12 cellular contexts compared by ENCODE assay signal in genomic region chr1:198121058-198121829, GRCh38. TPM values are rescaled to one million over a fixed set of nuclear protein-coding genes. Genes with fewer than 3 reads are reported as not detected.
A peak's percentile ranks its signal among the peaks of the same experiment; 100 is the strongest.
DNase-seq lines count a peak whose midpoint lies in the region; ATAC-seq lines count a peak whose summit lies in the region.
"Had no signal": no experiment of that assay in that cellular context is flagged by ENCODE, and none has a peak within 500 bp of the region (broad histone marks: within the 10 kb centered on the region; RNA-seq: fewer than 3 reads in every experiment).

No MANE protein-coding gene starts in this region.

- CTCF ChIA-PET in activated CD4-positive, alpha-beta T cell treated with anti-CD3 and anti-CD28 coated beads, Interleukin-2, amount 10 ng/mL, durations not matched to agents 7 days and 5 days (lab: Charles Lee): no interaction called here

- H3K36me3 ChIP-seq in effector memory CD4-positive, alpha-beta T cell (ENCODE audit: control insufficient read depth, insufficient read depth, low read length): no peaks in the 10 kb centered on the region

- no peak overlapping the region for H3K4me3 Mint-ChIP-seq in T-helper 17 cell
- H3K4me3 Mint-ChIP-seq in activated CD4-positive, alpha-beta T cell treated with anti-CD3 and anti-CD28 coated beads, Interleukin-2, amount 10 ng/mL, durations not matched to agents 7 days and 5 days: no peak overlapping the region

- POLR2A ChIA-PET in activated CD4-positive, alpha-beta T cell treated with anti-CD3 and anti-CD28 coated beads, Interleukin-2, amount 10 ng/mL, durations not matched to agents 7 days and 5 days (lab: Charles Lee): no interaction called here

- H3K36me3 Mint-ChIP-seq in T-helper 17 cell (ENCODE audit: low read depth): peaks cover 2% of the 10 kb centered on the region
- H3K36me3 Mint-ChIP-seq in activated CD4-positive, alpha-beta T cell treated with anti-CD3 and anti-CD28 coated beads, Interleukin-2, amount 10 ng/mL, durations not matched to agents 7 days and 5 days (ENCODE audit: low read depth): no peaks in the 10 kb centered on the region

- H3K27me3 ChIP-seq in effector memory CD4-positive, alpha-beta T cell (replicated peaks; ENCODE audit: control insufficient read depth, insufficient read depth, low read length, poor library complexity, severe bottlenecking): no peaks in the 10 kb centered on the region

- H3K27ac Mint-ChIP-seq in T-helper 17 cell: no peak overlapping the region
- no peak overlapping the region for H3K27ac Mint-ChIP-seq in activated CD4-positive, alpha-beta T cell treated with anti-CD3 and anti-CD28 coated beads, Interleukin-2, amount 10 ng/mL, durations not matched to agents 7 days and 5 days
- H3K27ac Mint-ChIP-seq: activated T-helper 2 cell treated with anti-CD3 and anti-CD28 coated beads, Interferon-gamma antibody, Interleukin-2, Interleukin-4, amounts not matched to agents 10 μg/mL and 5 μg/mL and 100 μg/mL, durations not matched to agents 14 hours and 24 hours and 36 hours had no signal

- H3K27ac ChIP-seq in effector memory CD4-positive, alpha-beta T cell (ENCODE audit: insufficient read depth, low read length, poor library complexity, severe bottlenecking): no peak overlapping the region

- peaks cover 4% of the 10 kb centered on the region for H3K27me3 Mint-ChIP-seq in T-helper 17 cell
- H3K27me3 Mint-ChIP-seq in activated CD4-positive, alpha-beta T cell treated with anti-CD3 and anti-CD28 coated beads, Interleukin-2, amount 10 ng/mL, durations not matched to agents 7 days and 5 days: peaks cover 3% of the 10 kb centered on the region

- H3K9me3 ChIP-seq in effector memory CD4-positive, alpha-beta T cell (ENCODE audit: control insufficient read depth, low read length): no peaks in the 10 kb centered on the region
- no peaks in the 10 kb centered on the region for H3K9me3 ChIP-seq in T-helper 17 cell (ENCODE audit: control insufficient read depth, low read length, poor library complexity, severe bottlenecking)

- H3K4me1 Mint-ChIP-seq in T-helper 17 cell: no peaks in the 10 kb centered on the region
- H3K4me1 Mint-ChIP-seq in activated CD4-positive, alpha-beta T cell treated with anti-CD3 and anti-CD28 coated beads, Interleukin-2, amount 10 ng/mL, durations not matched to agents 7 days and 5 days: no peaks in the 10 kb centered on the region

- DNase-seq in ELR (ENCODE audit: low read depth): peak; percentile 87
- DNase-seq in NCI-H460 (ENCODE audit: extremely low read depth, low read depth): peak; percentile 58
- DNase-seq in dermis blood vessel endothelial cell: peak; percentile 14
- peak; percentile 85 for DNase-seq in non-pigmented ciliary epithelial cell (ENCODE audit: low read depth)
- no peak for DNase-seq in effector memory CD4-positive, alpha-beta T cell
- DNase-seq in T-helper 17 cell: no peak
- no peak for DNase-seq in activated CD4-positive, alpha-beta T cell treated with anti-CD3 and anti-CD28 coated beads, Interleukin-2, amount 10 ng/mL, durations not matched to agents 7 days and 5 days
- DNase-seq: left cardiac atrium, NCI-H2081 treated with DMSO at 0.1 percent for 48 hours, T-helper 1 cell had no signal

- no peak for ATAC-seq in T-helper 17 cell

- no peaks in the 10 kb centered on the region for H3K9me3 Mint-ChIP-seq in activated CD4-positive, alpha-beta T cell treated with anti-CD3 and anti-CD28 coated beads, Interleukin-2, amount 10 ng/mL, durations not matched to agents 7 days and 5 days
- H3K9me3 Mint-ChIP-seq: activated T-helper 2 cell treated with anti-CD3 and anti-CD28 coated beads, Interferon-gamma antibody, Interleukin-2, Interleukin-4, amounts not matched to agents 10 μg/mL and 5 μg/mL and 100 μg/mL, durations not matched to agents 14 hours and 24 hours and 36 hours had no signal

- no peaks in the 10 kb centered on the region for H3K4me1 ChIP-seq in effector memory CD4-positive, alpha-beta T cell (ENCODE audit: control insufficient read depth, insufficient read depth, low read length, poor library complexity, severe bottlenecking)

- no peak overlapping the region for H3K4me3 ChIP-seq in effector memory CD4-positive, alpha-beta T cell (ENCODE audit: insufficient read depth, low read depth, low read length, poor library complexity, severe bottlenecking)
- H3K4me3 ChIP-seq: skin epidermis had no signal

RNA-seq across cellular contexts. Expression of gene NEK7, which starts 35.6 kb away (rescaled TPM):
- total RNA-seq in NCI-H460 (2014; rRNA removed; shearing (Covaris generic)): 183 and 198 TPM in 2 replicates
- 133 and 164 TPM in 2 replicates for polyA plus RNA-seq in NCI-H460 (2014; cell fraction: nucleus; rRNA removed)
- total RNA-seq in dermis blood vessel endothelial cell: 68.1 and 94.3 TPM in 2 replicates
- total RNA-seq in T-helper 17 cell: 10 to 100 TPM; 42.1 to 50.4 TPM
- total RNA-seq in activated CD4-positive, alpha-beta T cell treated with anti-CD3 and anti-CD28 coated beads, Interleukin-2, amount 10 ng/mL, durations not matched to agents 7 days and 5 days: 10 to 100 TPM; 49.1 to 49.3 TPM

Comparison
In these comparisons a context has a peak if more than half of its experiments do, and no peak if none do; other contexts are left out.
1. DNase-seq: peak in ELR (single experiment), NCI-H460 (single experiment), dermis blood vessel endothelial cell (single experiment) and non-pigmented ciliary epithelial cell (single experiment); none in effector memory CD4-positive, alpha-beta T cell (0 of 3), T-helper 17 cell (0 of 3) and activated CD4-positive, alpha-beta T cell treated with anti-CD3 and anti-CD28 coated beads, Interleukin-2, amount 10 ng/mL, durations not matched to agents 7 days and 5 days (single experiment).